Comparison of ENCODE assay signal across 20 cellular contexts in genomic region chr10:110876000-110876399, GRCh38. TPM values are rescaled to one million over a fixed set of nuclear protein-coding genes. Genes with fewer than 3 reads are reported as not detected.
DNase-seq lines count a peak whose midpoint lies in the region; ATAC-seq and FAIRE-seq lines count a peak whose summit lies in the region.
"Had no signal": no experiment of that assay in that cellular context is flagged by ENCODE, and none has a peak within 500 bp of the region (broad histone marks: within the 10 kb centered on the region; RNA-seq: fewer than 3 reads in every experiment).

No MANE protein-coding gene starts in this region.

- H3K27me3 ChIP-seq in small intestine (ENCODE audit: control insufficient read depth in 2 of 2, insufficient read depth in 2 of 2, low read length in 2 of 2) = no peaks in the 10 kb centered on the region
- H3K27me3 ChIP-seq: heart left ventricle, tibial nerve had no signal

- H3K36me3 ChIP-seq in small intestine (ENCODE audit: control insufficient read depth in 2 of 2, insufficient read depth in 2 of 2, low read length in 2 of 2) = peaks cover 0 to 4% of the 10 kb centered on the region in 2 donors

- H3K4me1 ChIP-seq in small intestine (ENCODE audit: control insufficient read depth in 2 of 2, insufficient read depth in 1 of 2, low read depth in 1 of 2, low read length in 1 of 2) = peaks cover 2 to 7% of the 10 kb centered on the region in 2 donors

- peaks cover 23% of the 10 kb centered on the region for H3K36me3 Mint-ChIP-seq in activated T-cell treated with anti-CD3 and anti-CD28 coated beads, Interleukin-2, amount 50 U/mL, for 24 hours (ENCODE audit: low read depth)
- peaks cover 36% of the 10 kb centered on the region for H3K36me3 Mint-ChIP-seq in T-cell
- peaks cover 83% of the 10 kb centered on the region for H3K36me3 Mint-ChIP-seq in effector memory CD8-positive, alpha-beta T cell (ENCODE audit: insufficient read depth)

- H3K27ac Mint-ChIP-seq in activated T-cell treated with anti-CD3 and anti-CD28 coated beads, Interleukin-2, amount 50 U/mL, for 24 hours = peak overlapping the region; percentile 73
- H3K27ac Mint-ChIP-seq in T-cell = peak overlapping the region; percentile 44 to 63
- peak overlapping the region; percentile 76 to 79 for H3K27ac Mint-ChIP-seq in effector memory CD8-positive, alpha-beta T cell
- peak overlapping the region in 1 of 2 donors; percentile 12 for H3K27ac Mint-ChIP-seq in stimulated activated naive CD8-positive, alpha-beta T cell treated with anti-CD3 and anti-CD28 coated beads, Interleukin-15, amount 100 ng/mL, for 72 hours
- H3K27ac Mint-ChIP-seq: GM23338, nephron had no signal

- H3K9me3 ChIP-seq in small intestine (ENCODE audit: control insufficient read depth, low read depth) = no peaks in the 10 kb centered on the region
- H3K9me3 ChIP-seq: heart left ventricle, tibial nerve had no signal

- POLR2A ChIA-PET in T-cell (lab: Charles Lee) = interaction anchor here (0.6 to 4.4 kb wide), 12 partner anchors 11 to 131 kb away, joined by 3 to 36 read pairs (median 4); partner anchors contain the start of gene BBIP1 (in 1 of the 2)

- no peaks in the 10 kb centered on the region for H3K9me3 Mint-ChIP-seq in activated T-cell treated with anti-CD3 and anti-CD28 coated beads, Interleukin-2, amount 50 U/mL, for 24 hours
- no peaks in the 10 kb centered on the region for H3K9me3 Mint-ChIP-seq in T-cell
- no peaks in the 10 kb centered on the region for H3K9me3 Mint-ChIP-seq in effector memory CD8-positive, alpha-beta T cell
- no peaks in the 10 kb centered on the region for H3K9me3 Mint-ChIP-seq in stimulated activated naive CD8-positive, alpha-beta T cell treated with anti-CD3 and anti-CD28 coated beads, Interleukin-15, amount 100 ng/mL, for 72 hours
- H3K9me3 Mint-ChIP-seq: CD14-positive monocyte, GM23338, nephron had no signal

- CTCF ChIA-PET in T-cell (lab: Charles Lee) = interaction anchor here (0.6 to 2.0 kb wide), 4 partner anchors 11 to 32 kb away, joined by 3 to 12 read pairs (median 4); no protein-coding TSS in a partner anchor

- H3K4me1 Mint-ChIP-seq in activated T-cell treated with anti-CD3 and anti-CD28 coated beads, Interleukin-2, amount 50 U/mL, for 24 hours (ENCODE audit: low read depth) = peaks cover 65% of the 10 kb centered on the region
- H3K4me1 Mint-ChIP-seq in T-cell = peaks cover 63 to 71% (median 63%) of the 10 kb centered on the region in 3 donors
- H3K4me1 Mint-ChIP-seq in effector memory CD8-positive, alpha-beta T cell (ENCODE audit: low read depth in 2 of 2) = peaks cover 35 to 50% of the 10 kb centered on the region in 2 donors
- H3K4me1 Mint-ChIP-seq in stimulated activated naive CD8-positive, alpha-beta T cell treated with anti-CD3 and anti-CD28 coated beads, Interleukin-15, amount 100 ng/mL, for 72 hours = peaks cover 55% of the 10 kb centered on the region

- no peak for ATAC-seq in T-cell (replicated peaks in 1 of 4)
- ATAC-seq in effector memory CD8-positive, alpha-beta T cell (replicated peaks) = no peak
- ATAC-seq in stimulated activated naive CD8-positive, alpha-beta T cell treated with anti-CD3 and anti-CD28 coated beads, Interleukin-15, amount 100 ng/mL, for 72 hours = no peak
- no peak for ATAC-seq in GM18520 (IDR thresholded peaks at IDR 0.05; ENCODE audit: unreplicated experiment)
- ATAC-seq: GM23338, heart left ventricle, Right ventricle myocardium inferior had no signal

- H3K4me3 ChIP-seq in small intestine (ENCODE audit: low read depth in 1 of 2, low read length in 2 of 2) = peak overlapping the region in 1 of 2 donors; percentile 1
- H3K4me3 ChIP-seq: GM23338, heart left ventricle, lung, tibial nerve had no signal

- FAIRE-seq in small intestine (lab: Jason Lieb, UNC) = no peak

- peak overlapping the region; percentile 33 for H3K4me3 Mint-ChIP-seq in activated T-cell treated with anti-CD3 and anti-CD28 coated beads, Interleukin-2, amount 50 U/mL, for 24 hours
- H3K4me3 Mint-ChIP-seq in T-cell = peak overlapping the region; percentile 34 to 60 (median 52)
- H3K4me3 Mint-ChIP-seq in effector memory CD8-positive, alpha-beta T cell = peak overlapping the region; percentile 64 to 87
- H3K4me3 Mint-ChIP-seq in stimulated activated naive CD8-positive, alpha-beta T cell treated with anti-CD3 and anti-CD28 coated beads, Interleukin-15, amount 100 ng/mL, for 72 hours = peak overlapping the region; percentile 49 to 66
- H3K4me3 Mint-ChIP-seq: CD14-positive monocyte, GM23338, nephron had no signal

- 50 to 60% (median 53%) methylated on average over 2 of the region's 2 CpGs for WGBS in small intestine, 3 donors

- no peak for DNase-seq in activated T-cell treated with anti-CD3 and anti-CD28 coated beads, Interleukin-2, amount 50 U/mL, for 24 hours
- DNase-seq in activated T-cell treated with anti-CD3 and anti-CD28 coated beads, Interleukin-2, amount 50 U/mL, for 48 hours = no peak
- no peak for DNase-seq in T-cell
- DNase-seq in effector memory CD8-positive, alpha-beta T cell = no peak
- no peak for DNase-seq in stimulated activated naive CD8-positive, alpha-beta T cell treated with anti-CD3 and anti-CD28 coated beads, Interleukin-15, amount 100 ng/mL, for 72 hours
- no peak for DNase-seq in small intestine
- no peak for DNase-seq in KG1 (lab: John Stamatoyannopoulos, UW)
- DNase-seq: ACHN; activated effector memory CD4-positive, alpha-beta T cell treated with Interleukin-2 at 50 U/mL for 16 hours; aorta; heart left ventricle; NCI-H187 treated with DMSO at 0.1 percent for 48 hours; NCI-H446 treated with DMSO at 0.1 percent for 48 hours had no signal

- no peaks in the 10 kb centered on the region for H3K27me3 Mint-ChIP-seq in activated T-cell treated with anti-CD3 and anti-CD28 coated beads, Interleukin-2, amount 50 U/mL, for 24 hours
- no peaks in the 10 kb centered on the region for H3K27me3 Mint-ChIP-seq in T-cell
- no peaks in the 10 kb centered on the region for H3K27me3 Mint-ChIP-seq in effector memory CD8-positive, alpha-beta T cell
- no peaks in the 10 kb centered on the region for H3K27me3 Mint-ChIP-seq in stimulated activated naive CD8-positive, alpha-beta T cell treated with anti-CD3 and anti-CD28 coated beads, Interleukin-15, amount 100 ng/mL, for 72 hours

- peak overlapping the region in 1 of 2 donors; percentile 24 for H3K27ac ChIP-seq in small intestine (ENCODE audit: low read depth in 1 of 2, low read length in 1 of 2)
- H3K27ac ChIP-seq: heart left ventricle, tibial nerve had no signal

RNA-seq across cellular contexts. Expression of gene PDCD4, which starts 4.3 kb away (rescaled TPM):
- 100 to 1,000 TPM; 239 to 335 (median 309) TPM for total RNA-seq in T-cell
- 100 to 1,000 TPM; 111 to 309 (median 124) TPM for polyA plus RNA-seq in small intestine

RNA-seq across cellular contexts. Expression of gene BBIP1, which starts 43.0 kb away (rescaled TPM):
- 10 to 100 TPM; 28.6 to 36.6 (median 32.0) TPM for total RNA-seq in T-cell
- polyA plus RNA-seq in small intestine = 10 to 100 TPM; 10.7 to 19.0 (median 15.9) TPM

RNA-seq across cellular contexts. Expression of gene SHOC2, which starts 43.4 kb away (rescaled TPM):
- 10 to 100 TPM; 53.3 to 65.1 (median 54.0) TPM for total RNA-seq in T-cell
- polyA plus RNA-seq in small intestine = 10 to 100 TPM; 17.8 to 27.3 (median 23.2) TPM
